ENCODE assay signal across 1 cellular context in genomic region chr15:89366656-89367393, GRCh38.
TF ChIP-seq lines count a peak whose summit lies in the region.

No MANE protein-coding gene starts in this region.

TF ChIP-seq in WTC11, 78 proteins besides CTCF, POLR2A, EP300 and RAD21 (continued from another document):
- TF ChIP-seq AFF4 (CRISPR knock-in tag; IDR thresholded peaks at IDR 0.05; ENCODE audit: borderline replicate concordance) (no peak), CREM (CRISPR knock-in tag; IDR thresholded peaks at IDR 0.05) (no peak), ATF1 (CRISPR knock-in tag; IDR thresholded peaks at IDR 0.05) (no peak), SOX15 (CRISPR knock-in tag; IDR thresholded peaks at IDR 0.05) (no peak), GTF2I (CRISPR knock-in tag; conservative IDR thresholded peaks at IDR 0.05) (no peak), FOXP1 (CRISPR knock-in tag; IDR thresholded peaks at IDR 0.05; ENCODE audit: borderline replicate concordance) (no peak)
